Comparison of ENCODE assay signal across 16 cellular contexts in genomic region chr12:18470251-18470650, GRCh38.
A peak's percentile ranks its signal among the peaks of the same experiment; 100 is the strongest.
DNase-seq lines count a peak whose midpoint lies in the region; TF ChIP-seq lines count a peak whose summit lies in the region.
"Had no signal": no experiment of that assay in that cellular context is flagged by ENCODE, and none has a peak within 500 bp of the region (broad histone marks: within the 10 kb centered on the region; RNA-seq: fewer than 3 reads in every experiment).

No MANE protein-coding gene starts in this region.

- H3K4me3 Mint-ChIP-seq in neural progenitor cell = no peak overlapping the region
- H3K4me3 Mint-ChIP-seq: CD4-positive, CD25-positive, alpha-beta regulatory T cell; CD8-positive, alpha-beta memory T cell; H9 had no signal

- in situ Hi-C loops in astrocyte of the spinal cord (cut with HindIII; ENCODE audit: low sequenced_read_pairs) = no loop called here

- no peak overlapping the region for H3K9ac ChIP-seq in neural progenitor cell

- TF ChIP-seq CTCF in astrocyte of the spinal cord (IDR thresholded peaks at IDR 0.05; ENCODE audit: low read depth, low read length) (no peak), neural progenitor cell (IDR thresholded peaks at IDR 0.05) (no peak)

- H3K79me2 ChIP-seq in neural progenitor cell (ENCODE audit: low read depth) = no peaks in the 10 kb centered on the region

- peaks cover 5% of the 10 kb centered on the region for H3K9me3 Mint-ChIP-seq in neural progenitor cell
- H3K9me3 Mint-ChIP-seq: H9 had no signal

- H3K27ac Mint-ChIP-seq in neural progenitor cell = no peak overlapping the region
- H3K27ac Mint-ChIP-seq: CD4-positive, CD25-positive, alpha-beta regulatory T cell; CD8-positive, alpha-beta memory T cell; H9 had no signal

- no peaks in the 10 kb centered on the region for H3K27me3 Mint-ChIP-seq in neural progenitor cell (ENCODE audit: insufficient read depth, low read depth)
- H3K27me3 Mint-ChIP-seq: CD4-positive, CD25-positive, alpha-beta regulatory T cell; CD8-positive, alpha-beta memory T cell had no signal

- H3K36me3 ChIP-seq in SJCRH30 (no peaks in the 10 kb centered on the region), neural progenitor cell (no peaks in the 10 kb centered on the region)
- H3K36me3 ChIP-seq: BE2C had no signal

- H3K27me3 ChIP-seq in SJCRH30 (no peaks in the 10 kb centered on the region), neural progenitor cell (no peaks in the 10 kb centered on the region)

- H3K4me3 ChIP-seq in SJCRH30 (no peak overlapping the region), astrocyte of the spinal cord (ENCODE audit: low read depth, low read length) (no peak overlapping the region), neural progenitor cell (no peak overlapping the region)

- H3F3A ChIP-seq in neural progenitor cell (ENCODE audit: low read depth) = no peaks in the 10 kb centered on the region

- H3K9me3 ChIP-seq in SJCRH30 (replicated peaks) = no peaks in the 10 kb centered on the region
- H3K9me3 ChIP-seq in neural progenitor cell (ENCODE audit: low read depth) = no peaks in the 10 kb centered on the region
- H3K9me3 ChIP-seq: BE2C had no signal

- peak overlapping the region; percentile 38 for H2AFZ ChIP-seq in neural progenitor cell (replicated peaks)

- no peaks in the 10 kb centered on the region for H3K36me3 Mint-ChIP-seq in neural progenitor cell
- H3K36me3 Mint-ChIP-seq: CD4-positive, CD25-positive, alpha-beta regulatory T cell; CD8-positive, alpha-beta memory T cell had no signal

- H3K27ac ChIP-seq in SJCRH30 = peak overlapping the region; percentile 26; the same call in 1 of the 2 replicates
- H3K27ac ChIP-seq in neural progenitor cell = no peak overlapping the region

- peak; percentile 32 for DNase-seq in LHCN-M2 (ENCODE audit: low read depth)
- DNase-seq in SJCRH30 = peak; percentile 49 to 69
- DNase-seq in astrocyte of the spinal cord (ENCODE audit: low read depth, low spot score) = peak; percentile 45
- no peak for DNase-seq in neural progenitor cell (ENCODE audit: low spot score)
- DNase-seq in stimulated activated CD4-positive, alpha-beta T cell treated with anti-CD3 and anti-CD28 coated beads, Interleukin-4, amount 100 ng/mL, for 4 hours = no peak
- no peak for DNase-seq in HT-29 (ENCODE audit: low spot score)
- DNase-seq in 8988T = no peak
- DNase-seq in stimulated activated CD8-positive, alpha-beta memory T cell treated with anti-CD3 and anti-CD28 coated beads, Interleukin-4, amount 100 ng/mL, for 48 hours = no peak
- DNase-seq: ACHN; BE2C; C1 segment of cervical spinal cord; CD4-positive, CD25-positive, alpha-beta regulatory T cell; CD8-positive, alpha-beta memory T cell; COR-L47; DMS 273 treated with DMSO at 0.1 percent for 48 hours; H9 had no signal

- H3K4me2 ChIP-seq in neural progenitor cell = no peak overlapping the region

- H3K4me1 Mint-ChIP-seq in neural progenitor cell = peaks cover 36% of the 10 kb centered on the region
- H3K4me1 Mint-ChIP-seq: CD4-positive, CD25-positive, alpha-beta regulatory T cell; CD8-positive, alpha-beta memory T cell; H9 had no signal

- H3K4me1 ChIP-seq in SJCRH30 = peaks cover 16% of the 10 kb centered on the region
- peaks cover 12% of the 10 kb centered on the region for H3K4me1 ChIP-seq in neural progenitor cell
- H3K4me1 ChIP-seq: BE2C had no signal

- H4K20me1 ChIP-seq in neural progenitor cell (ENCODE audit: low read depth) = no peaks in the 10 kb centered on the region

Comparison
In these comparisons a context has a peak if more than half of its experiments do, and no peak if none do; other contexts are left out.
1. DNase-seq: peak in LHCN-M2 (single experiment), SJCRH30 (2 of 2) and astrocyte of the spinal cord (single experiment); none in neural progenitor cell (single experiment), stimulated activated CD4-positive, alpha-beta T cell treated with anti-CD3 and anti-CD28 coated beads, Interleukin-4, amount 100 ng/mL, for 4 hours (0 of 2), HT-29 (single experiment), 8988T (single experiment) and stimulated activated CD8-positive, alpha-beta memory T cell treated with anti-CD3 and anti-CD28 coated beads, Interleukin-4, amount 100 ng/mL, for 48 hours (single experiment).